In the genomic region with DNA sequence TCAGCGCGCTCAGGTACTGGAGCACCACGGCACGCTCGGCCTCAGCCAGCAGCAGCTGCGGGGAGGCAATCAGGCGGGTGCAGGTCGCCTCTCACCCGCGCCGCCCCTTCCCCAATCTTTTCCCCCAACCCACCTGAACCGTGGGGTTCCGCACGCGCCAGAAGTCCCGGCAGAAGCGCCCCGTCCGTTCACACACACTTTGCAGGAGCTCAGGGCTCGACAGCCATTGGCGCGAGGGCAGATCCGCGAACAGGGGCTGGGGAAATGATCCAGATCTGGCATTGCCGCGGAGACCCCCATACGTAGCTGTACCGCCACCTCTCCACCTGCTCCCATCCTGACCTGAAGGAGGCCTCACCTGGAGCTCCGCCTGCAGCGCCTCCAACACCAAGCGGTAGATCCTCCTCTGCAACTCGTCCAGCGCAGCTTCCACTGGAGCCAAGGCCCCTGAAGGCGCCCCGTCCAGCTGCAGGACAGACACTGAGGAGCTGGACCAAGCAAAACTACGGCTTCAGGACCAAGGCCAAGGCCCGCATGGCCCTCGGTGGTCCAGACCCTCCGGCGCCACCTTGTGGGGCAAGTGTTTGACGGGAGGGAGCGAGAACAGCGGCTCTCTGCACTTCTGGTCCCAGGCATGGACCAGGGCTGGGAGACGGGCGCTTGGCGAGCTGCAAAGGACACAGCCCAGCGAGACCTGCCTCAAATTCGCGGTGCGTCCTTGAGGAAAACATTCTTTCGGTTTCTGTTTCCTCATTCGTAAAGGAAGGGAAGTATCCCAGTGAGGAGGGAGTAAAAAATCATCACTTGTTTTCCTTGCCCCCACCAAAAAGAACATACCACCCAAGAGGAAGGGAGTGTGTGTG, we compare ENCODE assay signal across 1 cellular context.
TF ChIP-seq lines count a peak whose summit lies in the region.

No MANE protein-coding gene starts in this region.

TF ChIP-seq in HepG2, 621 proteins besides CTCF, POLR2A, EP300 and RAD21 (continued from another document and continues in another):
- TF ChIP-seq, protein P1, sequence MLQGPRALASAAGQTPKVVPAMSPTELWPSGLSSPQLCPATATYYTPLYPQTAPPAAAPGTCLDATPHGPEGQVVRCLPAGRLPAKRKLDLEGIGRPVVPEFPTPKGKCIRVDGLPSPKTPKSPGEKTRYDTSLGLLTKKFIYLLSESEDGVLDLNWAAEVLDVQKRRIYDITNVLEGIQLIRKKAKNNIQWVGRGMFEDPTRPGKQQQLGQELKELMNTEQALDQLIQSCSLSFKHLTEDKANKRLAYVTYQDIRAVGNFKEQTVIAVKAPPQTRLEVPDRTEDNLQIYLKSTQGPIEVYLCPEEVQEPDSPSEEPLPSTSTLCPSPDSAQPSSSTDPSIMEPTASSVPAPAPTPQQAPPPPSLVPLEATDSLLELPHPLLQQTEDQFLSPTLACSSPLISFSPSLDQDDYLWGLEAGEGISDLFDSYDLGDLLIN (CRISPR knock-in tag; IDR thresholded peaks at IDR 0.05; ENCODE audit: borderline replicate concordance): no peak
- TF ChIP-seq ZNF124 (CRISPR knock-in tag; IDR thresholded peaks at IDR 0.05) (peak; percentile 84), ZMYM2 (CRISPR knock-in tag; IDR thresholded peaks at IDR 0.05) (no peak), SCMH1 (CRISPR knock-in tag; IDR thresholded peaks at IDR 0.05; ENCODE audit: borderline replicate concordance) (no peak), FOSL2 (CRISPR knock-in tag; IDR thresholded peaks at IDR 0.05) (peak; percentile 77), ZNF678 (CRISPR knock-in tag; IDR thresholded peaks at IDR 0.05) (0 out of 2 replicates have a peak, but pooled peaks have one; percentile 57), SALL2 (CRISPR knock-in tag; IDR thresholded peaks at IDR 0.05) (peak; percentile 92), BRCA1 (CRISPR knock-in tag; IDR thresholded peaks at IDR 0.05) (no peak), SP4 (CRISPR knock-in tag; IDR thresholded peaks at IDR 0.05) (peak; percentile 78), CEBPG (CRISPR knock-in tag; IDR thresholded peaks at IDR 0.05) (peak; percentile 34; the same call in 1 of the 2 replicates), HNRNPK (IDR thresholded peaks at IDR 0.05; ENCODE audit: low read depth, low read length, poor library complexity, severe bottlenecking) (no peak), ZNF780A (CRISPR knock-in tag; IDR thresholded peaks at IDR 0.05) (peak; percentile 86; the same call in 1 of the 2 replicates), FOXO1 (CRISPR knock-in tag; IDR thresholded peaks at IDR 0.05) (peak; percentile 85), ZNF350 (CRISPR knock-in tag; IDR thresholded peaks at IDR 0.05; ENCODE audit: borderline replicate concordance, low read depth) (peak; percentile 84), TAF15 (IDR thresholded peaks at IDR 0.05; ENCODE audit: low read depth, low read length, poor library complexity, severe bottlenecking) (peak; percentile 90), ZNF441 (CRISPR knock-in tag; IDR thresholded peaks at IDR 0.05; ENCODE audit: borderline replicate concordance) (peak; percentile 72; the same call in 1 of the 2 replicates), ZNF850 (CRISPR knock-in tag; conservative IDR thresholded peaks at IDR 0.05) (0 out of 2 replicates have a peak, but pooled peaks have one; percentile 33), ZNF746 (CRISPR knock-in tag; IDR thresholded peaks at IDR 0.05) (no peak), BCL6 (CRISPR knock-in tag; IDR thresholded peaks at IDR 0.05) (peak; percentile 64), KAT8 (CRISPR knock-in tag; IDR thresholded peaks at IDR 0.05) (peak; percentile 85), ZNF761 (CRISPR knock-in tag; conservative IDR thresholded peaks at IDR 0.05) (no peak; the same call in none of the 2 replicates), FOXP1 (IDR thresholded peaks at IDR 0.05) (no peak), FOXP1 (CRISPR knock-in tag; IDR thresholded peaks at IDR 0.05) (no peak), GFI1 (CRISPR knock-in tag; IDR thresholded peaks at IDR 0.05; ENCODE audit: borderline replicate concordance) (peak; percentile 19; the same call in 1 of the 2 replicates), U2AF1 (optimal IDR thresholded peaks at IDR 0.05; ENCODE audit: low read depth, low read length) (no peak), ZNF772 (CRISPR knock-in tag; IDR thresholded peaks at IDR 0.05) (peak; percentile 95), SP2 (CRISPR knock-in tag; IDR thresholded peaks at IDR 0.05) (no peak; the same call in 1 of the 2 replicates), HOXA9 (CRISPR knock-in tag; IDR thresholded peaks at IDR 0.05; ENCODE audit: borderline replicate concordance) (peak; percentile 84), SRF (IDR thresholded peaks at IDR 0.05; ENCODE audit: low read depth, low read length) (no peak), HHEX (CRISPR knock-in tag; IDR thresholded peaks at IDR 0.05) (no peak), ZNF136 (CRISPR knock-in tag; IDR thresholded peaks at IDR 0.05; ENCODE audit: low read depth) (peak; percentile 96; the same call in 1 of the 2 replicates), ARNT2 (CRISPR knock-in tag; IDR thresholded peaks at IDR 0.05; ENCODE audit: low read depth) (peak; percentile 94), SMAD3 (CRISPR knock-in tag; IDR thresholded peaks at IDR 0.05) (peak; percentile 88; the same call in 1 of the 2 replicates), ZNF552 (CRISPR knock-in tag; IDR thresholded peaks at IDR 0.05; ENCODE audit: borderline replicate concordance) (peak; percentile 85; the same call in 1 of the 2 replicates), ZNF232 (CRISPR knock-in tag; IDR thresholded peaks at IDR 0.05; ENCODE audit: borderline replicate concordance) (peak; percentile 92), ZSCAN31 (CRISPR knock-in tag; IDR thresholded peaks at IDR 0.05; ENCODE audit: low read depth) (peak; percentile 87; the same call in 1 of the 2 replicates), ZFP1 (CRISPR knock-in tag; IDR thresholded peaks at IDR 0.05) (peak; percentile 51; the same call in 1 of the 2 replicates)
- TF ChIP-seq, protein P2, sequence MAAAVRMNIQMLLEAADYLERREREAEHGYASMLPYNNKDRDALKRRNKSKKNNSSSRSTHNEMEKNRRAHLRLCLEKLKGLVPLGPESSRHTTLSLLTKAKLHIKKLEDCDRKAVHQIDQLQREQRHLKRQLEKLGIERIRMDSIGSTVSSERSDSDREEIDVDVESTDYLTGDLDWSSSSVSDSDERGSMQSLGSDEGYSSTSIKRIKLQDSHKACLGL (CRISPR knock-in tag; IDR thresholded peaks at IDR 0.05): peak; percentile 97
- TF ChIP-seq, protein P3, sequence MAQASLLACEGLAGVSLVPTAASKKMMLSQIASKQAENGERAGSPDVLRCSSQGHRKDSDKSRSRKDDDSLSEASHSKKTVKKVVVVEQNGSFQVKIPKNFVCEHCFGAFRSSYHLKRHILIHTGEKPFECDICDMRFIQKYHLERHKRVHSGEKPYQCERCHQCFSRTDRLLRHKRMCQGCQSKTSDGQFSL (CRISPR knock-in tag; IDR thresholded peaks at IDR 0.05): peak; percentile 53; the same call in 1 of the 2 replicates
- TF ChIP-seq, protein P4, sequence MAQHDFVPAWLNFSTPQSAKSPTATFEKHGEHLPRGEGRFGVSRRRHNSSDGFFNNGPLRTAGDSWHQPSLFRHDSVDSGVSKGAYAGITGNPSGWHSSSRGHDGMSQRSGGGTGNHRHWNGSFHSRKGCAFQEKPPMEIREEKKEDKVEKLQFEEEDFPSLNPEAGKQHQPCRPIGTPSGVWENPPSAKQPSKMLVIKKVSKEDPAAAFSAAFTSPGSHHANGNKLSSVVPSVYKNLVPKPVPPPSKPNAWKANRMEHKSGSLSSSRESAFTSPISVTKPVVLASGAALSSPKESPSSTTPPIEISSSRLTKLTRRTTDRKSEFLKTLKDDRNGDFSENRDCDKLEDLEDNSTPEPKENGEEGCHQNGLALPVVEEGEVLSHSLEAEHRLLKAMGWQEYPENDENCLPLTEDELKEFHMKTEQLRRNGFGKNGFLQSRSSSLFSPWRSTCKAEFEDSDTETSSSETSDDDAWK (CRISPR knock-in tag; IDR thresholded peaks at IDR 0.05): no peak
- TF ChIP-seq, protein P5, sequence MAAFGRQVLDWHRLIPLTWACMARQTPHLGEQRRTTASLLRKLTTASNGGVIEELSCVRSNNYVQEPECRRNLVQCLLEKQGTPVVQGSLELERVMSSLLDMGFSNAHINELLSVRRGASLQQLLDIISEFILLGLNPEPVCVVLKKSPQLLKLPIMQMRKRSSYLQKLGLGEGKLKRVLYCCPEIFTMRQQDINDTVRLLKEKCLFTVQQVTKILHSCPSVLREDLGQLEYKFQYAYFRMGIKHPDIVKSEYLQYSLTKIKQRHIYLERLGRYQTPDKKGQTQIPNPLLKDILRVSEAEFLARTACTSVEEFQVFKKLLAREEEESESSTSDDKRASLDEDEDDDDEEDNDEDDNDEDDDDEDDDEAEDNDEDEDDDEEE (CRISPR knock-in tag; IDR thresholded peaks at IDR 0.05): 0 out of 2 replicates have a peak, but pooled peaks have one; percentile 81
- TF ChIP-seq, protein P6, sequence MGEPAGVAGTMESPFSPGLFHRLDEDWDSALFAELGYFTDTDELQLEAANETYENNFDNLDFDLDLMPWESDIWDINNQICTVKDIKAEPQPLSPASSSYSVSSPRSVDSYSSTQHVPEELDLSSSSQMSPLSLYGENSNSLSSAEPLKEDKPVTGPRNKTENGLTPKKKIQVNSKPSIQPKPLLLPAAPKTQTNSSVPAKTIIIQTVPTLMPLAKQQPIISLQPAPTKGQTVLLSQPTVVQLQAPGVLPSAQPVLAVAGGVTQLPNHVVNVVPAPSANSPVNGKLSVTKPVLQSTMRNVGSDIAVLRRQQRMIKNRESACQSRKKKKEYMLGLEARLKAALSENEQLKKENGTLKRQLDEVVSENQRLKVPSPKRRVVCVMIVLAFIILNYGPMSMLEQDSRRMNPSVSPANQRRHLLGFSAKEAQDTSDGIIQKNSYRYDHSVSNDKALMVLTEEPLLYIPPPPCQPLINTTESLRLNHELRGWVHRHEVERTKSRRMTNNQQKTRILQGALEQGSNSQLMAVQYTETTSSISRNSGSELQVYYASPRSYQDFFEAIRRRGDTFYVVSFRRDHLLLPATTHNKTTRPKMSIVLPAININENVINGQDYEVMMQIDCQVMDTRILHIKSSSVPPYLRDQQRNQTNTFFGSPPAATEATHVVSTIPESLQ (CRISPR knock-in tag; conservative IDR thresholded peaks at IDR 0.05): peak; percentile 96; the same call in 1 of the 2 replicates
- TF ChIP-seq, protein P7, sequence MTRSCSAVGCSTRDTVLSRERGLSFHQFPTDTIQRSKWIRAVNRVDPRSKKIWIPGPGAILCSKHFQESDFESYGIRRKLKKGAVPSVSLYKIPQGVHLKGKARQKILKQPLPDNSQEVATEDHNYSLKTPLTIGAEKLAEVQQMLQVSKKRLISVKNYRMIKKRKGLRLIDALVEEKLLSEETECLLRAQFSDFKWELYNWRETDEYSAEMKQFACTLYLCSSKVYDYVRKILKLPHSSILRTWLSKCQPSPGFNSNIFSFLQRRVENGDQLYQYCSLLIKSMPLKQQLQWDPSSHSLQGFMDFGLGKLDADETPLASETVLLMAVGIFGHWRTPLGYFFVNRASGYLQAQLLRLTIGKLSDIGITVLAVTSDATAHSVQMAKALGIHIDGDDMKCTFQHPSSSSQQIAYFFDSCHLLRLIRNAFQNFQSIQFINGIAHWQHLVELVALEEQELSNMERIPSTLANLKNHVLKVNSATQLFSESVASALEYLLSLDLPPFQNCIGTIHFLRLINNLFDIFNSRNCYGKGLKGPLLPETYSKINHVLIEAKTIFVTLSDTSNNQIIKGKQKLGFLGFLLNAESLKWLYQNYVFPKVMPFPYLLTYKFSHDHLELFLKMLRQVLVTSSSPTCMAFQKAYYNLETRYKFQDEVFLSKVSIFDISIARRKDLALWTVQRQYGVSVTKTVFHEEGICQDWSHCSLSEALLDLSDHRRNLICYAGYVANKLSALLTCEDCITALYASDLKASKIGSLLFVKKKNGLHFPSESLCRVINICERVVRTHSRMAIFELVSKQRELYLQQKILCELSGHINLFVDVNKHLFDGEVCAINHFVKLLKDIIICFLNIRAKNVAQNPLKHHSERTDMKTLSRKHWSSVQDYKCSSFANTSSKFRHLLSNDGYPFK (CRISPR knock-in tag; IDR thresholded peaks at IDR 0.05; ENCODE audit: borderline replicate concordance): peak; percentile 80
- TF ChIP-seq, protein P8, sequence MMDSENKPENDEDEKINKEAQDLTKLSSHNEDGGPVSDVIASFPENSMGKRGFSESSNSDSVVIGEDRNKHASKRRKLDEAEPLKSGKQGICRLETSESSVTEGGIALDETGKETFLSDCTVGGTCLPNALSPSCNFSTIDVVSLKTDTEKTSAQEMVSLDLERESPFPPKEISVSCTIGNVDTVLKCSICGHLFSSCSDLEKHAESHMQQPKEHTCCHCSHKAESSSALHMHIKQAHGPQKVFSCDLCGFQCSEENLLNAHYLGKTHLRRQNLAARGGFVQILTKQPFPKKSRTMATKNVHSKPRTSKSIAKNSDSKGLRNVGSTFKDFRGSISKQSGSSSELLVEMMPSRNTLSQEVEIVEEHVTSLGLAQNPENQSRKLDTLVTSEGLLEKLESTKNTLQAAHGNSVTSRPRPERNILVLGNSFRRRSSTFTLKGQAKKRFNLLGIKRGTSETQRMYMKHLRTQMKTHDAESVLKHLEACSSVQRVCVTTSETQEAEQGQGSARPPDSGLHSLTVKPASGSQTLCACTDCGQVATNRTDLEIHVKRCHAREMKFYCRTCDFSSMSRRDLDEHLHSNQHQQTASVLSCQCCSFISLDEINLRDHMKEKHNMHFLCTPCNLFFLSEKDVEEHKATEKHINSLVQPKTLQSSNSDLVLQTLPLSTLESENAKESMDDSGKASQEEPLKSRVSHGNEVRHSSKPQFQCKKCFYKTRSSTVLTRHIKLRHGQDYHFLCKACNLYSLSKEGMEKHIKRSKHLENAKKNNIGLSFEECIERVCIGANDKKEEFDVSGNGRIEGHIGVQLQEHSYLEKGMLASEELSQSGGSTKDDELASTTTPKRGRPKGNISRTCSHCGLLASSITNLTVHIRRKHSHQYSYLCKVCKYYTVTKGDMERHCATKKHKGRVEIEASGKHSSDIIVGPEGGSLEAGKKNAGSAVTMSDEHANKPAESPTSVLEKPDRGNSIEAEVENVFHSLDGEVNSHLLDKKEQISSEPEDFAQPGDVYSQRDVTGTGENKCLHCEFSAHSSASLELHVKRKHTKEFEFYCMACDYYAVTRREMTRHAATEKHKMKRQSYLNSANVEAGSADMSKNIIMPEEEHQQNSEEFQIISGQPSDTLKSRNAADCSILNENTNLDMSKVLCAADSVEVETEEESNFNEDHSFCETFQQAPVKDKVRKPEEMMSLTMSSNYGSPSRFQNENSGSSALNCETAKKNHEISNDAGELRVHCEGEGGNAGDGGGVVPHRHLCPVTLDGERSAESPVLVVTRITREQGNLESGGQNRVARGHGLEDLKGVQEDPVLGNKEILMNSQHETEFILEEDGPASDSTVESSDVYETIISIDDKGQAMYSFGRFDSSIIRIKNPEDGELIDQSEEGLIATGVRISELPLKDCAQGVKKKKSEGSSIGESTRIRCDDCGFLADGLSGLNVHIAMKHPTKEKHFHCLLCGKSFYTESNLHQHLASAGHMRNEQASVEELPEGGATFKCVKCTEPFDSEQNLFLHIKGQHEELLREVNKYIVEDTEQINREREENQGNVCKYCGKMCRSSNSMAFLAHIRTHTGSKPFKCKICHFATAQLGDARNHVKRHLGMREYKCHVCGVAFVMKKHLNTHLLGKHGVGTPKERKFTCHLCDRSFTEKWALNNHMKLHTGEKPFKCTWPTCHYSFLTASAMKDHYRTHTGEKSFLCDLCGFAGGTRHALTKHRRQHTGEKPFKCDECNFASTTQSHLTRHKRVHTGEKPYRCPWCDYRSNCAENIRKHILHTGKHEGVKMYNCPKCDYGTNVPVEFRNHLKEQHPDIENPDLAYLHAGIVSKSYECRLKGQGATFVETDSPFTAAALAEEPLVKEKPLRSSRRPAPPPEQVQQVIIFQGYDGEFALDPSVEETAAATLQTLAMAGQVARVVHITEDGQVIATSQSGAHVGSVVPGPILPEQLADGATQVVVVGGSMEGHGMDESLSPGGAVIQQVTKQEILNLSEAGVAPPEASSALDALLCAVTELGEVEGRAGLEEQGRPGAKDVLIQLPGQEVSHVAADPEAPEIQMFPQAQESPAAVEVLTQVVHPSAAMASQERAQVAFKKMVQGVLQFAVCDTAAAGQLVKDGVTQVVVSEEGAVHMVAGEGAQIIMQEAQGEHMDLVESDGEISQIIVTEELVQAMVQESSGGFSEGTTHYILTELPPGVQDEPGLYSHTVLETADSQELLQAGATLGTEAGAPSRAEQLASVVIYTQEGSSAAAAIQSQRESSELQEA (CRISPR knock-in tag; IDR thresholded peaks at IDR 0.05; ENCODE audit: not compliant biosample characterization): peak; percentile 45
